ENCODE assay signal across 8 cellular contexts in the genomic region with DNA sequence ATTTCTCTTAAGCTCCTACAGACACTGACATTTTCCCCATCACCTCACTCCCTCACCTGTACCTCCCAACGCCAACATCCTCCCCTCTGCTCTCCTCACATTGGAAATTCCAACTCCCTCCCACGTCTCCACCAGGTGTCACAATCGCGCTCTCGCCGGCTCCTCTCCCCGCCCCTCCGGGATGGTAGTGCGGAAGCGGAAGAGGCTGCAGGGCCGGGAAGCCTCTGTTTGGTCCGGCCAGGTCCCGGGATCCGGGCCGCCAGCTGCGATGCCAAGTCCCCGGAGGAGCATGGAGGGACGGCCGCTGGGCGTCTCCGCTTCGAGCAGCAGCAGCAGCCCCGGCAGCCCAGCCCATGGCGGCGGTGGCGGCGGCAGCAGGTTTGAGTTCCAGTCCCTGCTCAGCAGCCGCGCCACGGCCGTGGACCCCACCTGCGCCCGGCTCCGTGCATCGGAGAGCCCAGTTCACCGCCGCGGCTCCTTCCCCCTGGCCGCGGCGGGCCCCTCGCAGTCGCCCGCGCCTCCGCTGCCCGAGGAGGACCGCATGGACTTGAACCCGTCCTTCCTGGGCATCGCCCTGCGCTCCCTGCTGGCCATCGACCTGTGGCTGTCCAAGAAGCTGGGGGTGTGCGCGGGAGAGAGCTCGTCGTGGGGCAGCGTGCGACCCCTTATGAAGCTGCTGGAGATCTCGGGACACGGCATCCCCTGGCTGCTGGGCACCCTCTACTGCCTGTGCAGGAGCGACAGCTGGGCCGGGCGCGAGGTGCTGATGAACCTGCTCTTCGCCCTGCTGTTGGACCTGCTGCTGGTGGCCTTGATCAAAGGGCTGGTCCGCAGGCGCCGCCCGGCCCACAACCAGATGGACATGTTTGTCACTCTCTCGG. TPM values are rescaled to one million over a fixed set of nuclear protein-coding genes. Genes with fewer than 3 reads are reported as not detected.
DNase-seq lines count a peak whose midpoint lies in the region; ATAC-seq, FAIRE-seq and TF ChIP-seq lines count a peak whose summit lies in the region.

A gene (plus strand): TSS at position 187 of the 881 bp plus-strand sequence. CDS start 82 bp downstream, at position 269.

- no peaks in the 10 kb centered on the region for H3K79me2 ChIP-seq in neural progenitor cell (ENCODE audit: low read depth)

- peak within 1 kb of the TSS; percentile 93 for H3K4me2 ChIP-seq in neural progenitor cell

- 4% methylated on average over 22 of the region's 70 CpGs for WGBS in suprapubic skin

- H4K20me1 ChIP-seq in neural progenitor cell (ENCODE audit: low read depth): no peaks in the 10 kb centered on the region

- no peak for TF ChIP-seq EP300 in suprapubic skin (IDR thresholded peaks at IDR 0.05)

- ATAC-seq in RWPE2 (ENCODE audit: low read depth): peak; percentile 92

- H3K27ac ChIP-seq in RWPE2 (ENCODE audit: poor library complexity, severe bottlenecking) (peak within 1 kb of the TSS; percentile 34), neural progenitor cell (no peak within 1 kb of the TSS), suprapubic skin (peak within 1 kb of the TSS; percentile 88)

- H3K4me1 ChIP-seq in RWPE2 (ENCODE audit: insufficient read depth, poor library complexity, severe bottlenecking) (peaks cover 38% of the 10 kb centered on the region), neural progenitor cell (peaks cover 7% of the 10 kb centered on the region), suprapubic skin (peaks cover 48% of the 10 kb centered on the region)

- peak; percentile 92 for FAIRE-seq in G401.6 (lab: Jason Lieb, UNC)

- no peaks in the 10 kb centered on the region for H3K27me3 Mint-ChIP-seq in neural progenitor cell (ENCODE audit: insufficient read depth, low read depth)

- peak within 1 kb of the TSS; percentile 89 for H3K4me3 Mint-ChIP-seq in neural progenitor cell

- H3K36me3 Mint-ChIP-seq in neural progenitor cell: no peaks in the 10 kb centered on the region

- H3K9ac ChIP-seq in neural progenitor cell: no peak within 1 kb of the TSS

- no peaks in the 10 kb centered on the region for H3K9me3 ChIP-seq in RWPE2 (ENCODE audit: severe bottlenecking)
- no peaks in the 10 kb centered on the region for H3K9me3 ChIP-seq in neural progenitor cell (ENCODE audit: low read depth)
- no peaks in the 10 kb centered on the region for H3K9me3 ChIP-seq in suprapubic skin

- TF ChIP-seq POLR2A in suprapubic skin (IDR thresholded peaks at IDR 0.05): peak in 1 of 2 donors; percentile 70

- DNase-seq in GOT3 (lab: John Stamatoyannopoulos, UW) (peak; percentile 5), RWPE2 (ENCODE audit: low spot score) (peak; percentile 91), foreskin fibroblast (peak; percentile 78 to 93), neural progenitor cell (ENCODE audit: low spot score) (peak; percentile 91), suprapubic skin (ENCODE audit: low spot score in 2 of 2) (peak; percentile 92 to 94)
- DNase-seq in activated naive CD4-positive, alpha-beta T cell (lab: John Stamatoyannopoulos, UW): peak; percentile 32 to 62 (median 37)

- H3F3A ChIP-seq in neural progenitor cell (ENCODE audit: low read depth): peaks cover 16% of the 10 kb centered on the region

- H3K36me3 ChIP-seq in RWPE2 (ENCODE audit: low read depth) (no peaks in the 10 kb centered on the region), neural progenitor cell (no peaks in the 10 kb centered on the region), suprapubic skin (no peaks in the 10 kb centered on the region)

- peaks cover 35% of the 10 kb centered on the region for H3K4me1 Mint-ChIP-seq in neural progenitor cell

- peak within 1 kb of the TSS; percentile 76 for H3K27ac Mint-ChIP-seq in neural progenitor cell

- H3K4me3 ChIP-seq in RWPE2 (ENCODE audit: severe bottlenecking): peak within 1 kb of the TSS; percentile 73
- H3K4me3 ChIP-seq in foreskin fibroblast (ENCODE audit: low read depth in 1 of 2, low read length in 2 of 2): peak within 1 kb of the TSS; percentile 76 to 78
- peak within 1 kb of the TSS; percentile 69 for H3K4me3 ChIP-seq in neural progenitor cell
- H3K4me3 ChIP-seq in suprapubic skin: peak within 1 kb of the TSS; percentile 98

- H3K27me3 ChIP-seq in RWPE2 (ENCODE audit: insufficient read depth, poor library complexity, severe bottlenecking) (no peaks in the 10 kb centered on the region), neural progenitor cell (peaks cover 19% of the 10 kb centered on the region), suprapubic skin (no peaks in the 10 kb centered on the region)

- peak; percentile 55 for TF ChIP-seq CTCF in LNCAP (IDR thresholded peaks at IDR 0.05)
- TF ChIP-seq CTCF in RWPE2 (IDR thresholded peaks at IDR 0.05; ENCODE audit: poor library complexity, severe bottlenecking): peak; percentile 74
- TF ChIP-seq CTCF in foreskin fibroblast (IDR thresholded peaks at IDR 0.05; ENCODE audit: low read depth, low read length): peak; percentile 51
- peak; percentile 59 for TF ChIP-seq CTCF in neural progenitor cell (IDR thresholded peaks at IDR 0.05)
- TF ChIP-seq CTCF in suprapubic skin (IDR thresholded peaks at IDR 0.05): peak; percentile 19 to 56

- peak within 1 kb of the TSS; percentile 81 for H2AFZ ChIP-seq in neural progenitor cell (replicated peaks)

- H3K9me3 Mint-ChIP-seq in neural progenitor cell: no peaks in the 10 kb centered on the region

RNA-seq across cellular contexts. Expression of the gene that starts here (rescaled TPM):
- total RNA-seq in neural progenitor cell (ENCODE audit: low replicate concordance) (10.5 and 11.1 TPM in 2 replicates), suprapubic skin (10 to 100 TPM in 3 of 4 donors, 1 to 10 TPM in 1; 8.4 to 15.1 (median 12.8) TPM)

Comparison
In these comparisons a context has a peak if more than half of its experiments do, and no peak if none do; other contexts are left out.
1. DNase-seq: peak in every context shown above with its lines; median percentile 93 in suprapubic skin; 91 in RWPE2; 91 in neural progenitor cell; 86 in foreskin fibroblast; 37 in activated naive CD4-positive, alpha-beta T cell; 5 in GOT3.